1 cellular context compared by ENCODE assay signal in the genomic region with DNA sequence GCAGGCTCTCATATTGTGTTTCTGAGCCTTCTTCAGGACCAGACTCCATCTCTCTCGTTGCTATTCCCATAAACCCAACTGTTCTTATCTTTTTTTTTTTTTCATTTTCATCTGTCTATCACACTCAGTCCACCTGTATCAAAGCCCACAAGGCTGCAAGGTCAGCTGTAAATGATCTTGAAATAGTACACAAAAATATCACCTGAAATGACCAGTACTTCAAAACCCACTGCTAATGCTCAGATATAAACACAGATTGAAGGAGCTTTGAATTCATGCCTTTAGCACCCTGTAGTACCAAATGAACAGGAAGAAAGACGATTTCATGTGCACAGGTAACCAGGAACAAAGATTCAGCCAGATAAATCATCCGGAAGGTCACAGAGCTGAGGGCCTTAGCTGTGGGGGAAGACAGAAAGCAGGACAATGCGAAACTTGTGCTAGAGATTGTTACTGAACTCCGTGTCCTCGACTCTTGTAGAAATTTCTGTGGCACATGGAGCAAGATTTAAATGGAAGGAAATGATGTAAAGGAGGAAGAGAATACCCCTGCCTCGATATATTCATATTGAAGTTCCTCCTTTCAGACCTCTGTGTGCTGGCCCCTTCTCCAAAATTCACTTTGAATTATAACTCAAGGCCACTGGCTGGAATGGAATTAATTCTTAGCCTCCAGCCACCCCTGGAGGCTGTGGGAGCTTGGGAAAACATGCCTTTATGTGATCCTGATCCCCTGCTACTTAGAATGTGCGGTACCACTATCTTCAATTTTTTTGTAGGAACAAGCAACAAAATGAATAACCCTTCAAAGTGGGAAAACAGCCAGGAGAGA.
TF ChIP-seq lines count a peak whose summit lies in the region.

No MANE protein-coding gene starts in this region.

TF ChIP-seq in HepG2, 621 proteins besides CTCF, POLR2A, EP300 and RAD21 (continued from another document and continues in another):
- 0 out of 2 replicates have a peak, but pooled peaks have one; percentile 60 for TF ChIP-seq RNF219 (CRISPR knock-in tag; IDR thresholded peaks at IDR 0.05)
- peak; percentile 70; the same call in 1 of the 2 replicates for TF ChIP-seq ZC3H13 (CRISPR knock-in tag; IDR thresholded peaks at IDR 0.05)
- 0 out of 2 replicates have a peak, but pooled peaks have one; percentile 3 for TF ChIP-seq CEBPG (CRISPR knock-in tag; IDR thresholded peaks at IDR 0.05)
- TF ChIP-seq NFRKB (IDR thresholded peaks at IDR 0.05), result no peak
- peak; percentile 27 for TF ChIP-seq ZEB1 (IDR thresholded peaks at IDR 0.05; ENCODE audit: insufficient replicate concordance, low read depth)
- no peak for TF ChIP-seq ZBTB21 (CRISPR knock-in tag; IDR thresholded peaks at IDR 0.05)
- no peak for TF ChIP-seq GZF1 (CRISPR knock-in tag; IDR thresholded peaks at IDR 0.05)
- TF ChIP-seq ZNF605 (CRISPR knock-in tag; IDR thresholded peaks at IDR 0.05), result peak; percentile 58; the same call in 1 of the 2 replicates
- TF ChIP-seq PHF8 (CRISPR knock-in tag; IDR thresholded peaks at IDR 0.05), result peak; percentile 61
- TF ChIP-seq TEAD3 (CRISPR knock-in tag; optimal IDR thresholded peaks at IDR 0.05; ENCODE audit: borderline replicate concordance), result peak; percentile 31
- TF ChIP-seq ZNF431 (CRISPR knock-in tag; IDR thresholded peaks at IDR 0.05; ENCODE audit: borderline replicate concordance, low read depth), result 0 out of 2 replicates have a peak, but pooled peaks have one; percentile 37
- TF ChIP-seq SSRP1 (CRISPR knock-in tag; IDR thresholded peaks at IDR 0.05), result peak; percentile 84
- peak; percentile 18; the same call in 1 of the 2 replicates for TF ChIP-seq YEATS2 (CRISPR knock-in tag; IDR thresholded peaks at IDR 0.05; ENCODE audit: borderline replicate concordance)
- 0 out of 2 replicates have a peak, but pooled peaks have one; percentile 8 for TF ChIP-seq ZNF331 (CRISPR knock-in tag; IDR thresholded peaks at IDR 0.05)
- no peak for TF ChIP-seq ZKSCAN8 (CRISPR knock-in tag; IDR thresholded peaks at IDR 0.05; ENCODE audit: borderline replicate concordance)
- TF ChIP-seq POLR2AphosphoS5 (IDR thresholded peaks at IDR 0.05; ENCODE audit: low read depth, low read length), result peak; percentile 30; the same call in 1 of the 2 replicates
- no peak for TF ChIP-seq ZNF724P (CRISPR knock-in tag; IDR thresholded peaks at IDR 0.05; ENCODE audit: borderline replicate concordance)
- peak; percentile 34; the same call in 1 of the 2 replicates for TF ChIP-seq UBTF (CRISPR knock-in tag; IDR thresholded peaks at IDR 0.05)
- no peak for TF ChIP-seq ZNF557 (CRISPR knock-in tag; IDR thresholded peaks at IDR 0.05)
- peak; percentile 72 for TF ChIP-seq POLR2G (IDR thresholded peaks at IDR 0.05; ENCODE audit: low read depth, low read length)
- TF ChIP-seq KDM5A (IDR thresholded peaks at IDR 0.05; ENCODE audit: borderline replicate concordance, low read length), result 0 out of 2 replicates have a peak, but pooled peaks have one; percentile 22
- no peak for TF ChIP-seq PRDM10 (CRISPR knock-in tag; IDR thresholded peaks at IDR 0.05; ENCODE audit: low read depth)
- no peak for TF ChIP-seq ZNF329 (CRISPR knock-in tag; IDR thresholded peaks at IDR 0.05; ENCODE audit: low read depth)
- no peak for TF ChIP-seq ZNF678 (CRISPR knock-in tag; IDR thresholded peaks at IDR 0.05)
- no peak for TF ChIP-seq ZNF569 (CRISPR knock-in tag; IDR thresholded peaks at IDR 0.05; ENCODE audit: borderline replicate concordance)
- TF ChIP-seq MEIS1 (CRISPR knock-in tag; IDR thresholded peaks at IDR 0.05; ENCODE audit: borderline replicate concordance), result no peak
- no peak for TF ChIP-seq GTF3A (CRISPR knock-in tag; conservative IDR thresholded peaks at IDR 0.05)
- no peak for TF ChIP-seq AKNA (CRISPR knock-in tag; IDR thresholded peaks at IDR 0.05; ENCODE audit: borderline replicate concordance)
- 0 out of 2 replicates have a peak, but pooled peaks have one; percentile 62 for TF ChIP-seq CC2D1A (CRISPR knock-in tag; IDR thresholded peaks at IDR 0.05)
- TF ChIP-seq, protein P1, sequence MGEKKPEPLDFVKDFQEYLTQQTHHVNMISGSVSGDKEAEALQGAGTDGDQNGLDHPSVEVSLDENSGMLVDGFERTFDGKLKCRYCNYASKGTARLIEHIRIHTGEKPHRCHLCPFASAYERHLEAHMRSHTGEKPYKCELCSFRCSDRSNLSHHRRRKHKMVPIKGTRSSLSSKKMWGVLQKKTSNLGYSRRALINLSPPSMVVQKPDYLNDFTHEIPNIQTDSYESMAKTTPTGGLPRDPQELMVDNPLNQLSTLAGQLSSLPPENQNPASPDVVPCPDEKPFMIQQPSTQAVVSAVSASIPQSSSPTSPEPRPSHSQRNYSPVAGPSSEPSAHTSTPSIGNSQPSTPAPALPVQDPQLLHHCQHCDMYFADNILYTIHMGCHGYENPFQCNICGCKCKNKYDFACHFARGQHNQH (CRISPR knock-in tag; IDR thresholded peaks at IDR 0.05), result peak; percentile 38; the same call in 1 of the 2 replicates
- TF ChIP-seq, protein P2, sequence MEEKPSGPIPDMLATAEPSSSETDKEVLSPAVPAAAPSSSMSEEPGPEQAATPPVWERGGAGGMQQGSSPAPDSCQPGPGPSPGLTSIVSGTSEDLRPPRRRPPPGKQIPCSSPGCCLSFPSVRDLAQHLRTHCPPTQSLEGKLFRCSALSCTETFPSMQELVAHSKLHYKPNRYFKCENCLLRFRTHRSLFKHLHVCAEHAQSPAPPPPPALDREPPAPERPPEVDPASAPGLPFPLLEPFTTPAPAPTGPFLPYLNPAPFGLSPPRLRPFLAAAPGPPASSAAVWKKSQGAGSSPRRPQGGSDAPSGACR (CRISPR knock-in tag; IDR thresholded peaks at IDR 0.05), result peak; percentile 24; the same call in 1 of the 2 replicates
- no peak for TF ChIP-seq ZNF775 (CRISPR knock-in tag; IDR thresholded peaks at IDR 0.05; ENCODE audit: borderline replicate concordance)
- TF ChIP-seq ZNF430 (CRISPR knock-in tag; IDR thresholded peaks at IDR 0.05), result no peak
- no peak for TF ChIP-seq ZNF225 (CRISPR knock-in tag; IDR thresholded peaks at IDR 0.05)
- peak; percentile 15; the same call in 1 of the 2 replicates for TF ChIP-seq MED1 (CRISPR knock-in tag; IDR thresholded peaks at IDR 0.05)
- no peak for TF ChIP-seq HNRNPLL (IDR thresholded peaks at IDR 0.05; ENCODE audit: low read depth, low read length, poor library complexity, severe bottlenecking)
- no peak for TF ChIP-seq ZHX1 (CRISPR knock-in tag; IDR thresholded peaks at IDR 0.05; ENCODE audit: low read depth)
- TF ChIP-seq ZNF432 (CRISPR knock-in tag; IDR thresholded peaks at IDR 0.05; ENCODE audit: borderline replicate concordance), result no peak
- TF ChIP-seq ZSCAN31 (CRISPR knock-in tag; IDR thresholded peaks at IDR 0.05; ENCODE audit: low read depth), result no peak
- peak; percentile 29; the same call in 1 of the 2 replicates for TF ChIP-seq BRD4 (CRISPR knock-in tag; IDR thresholded peaks at IDR 0.05)
